Comparison of ENCODE assay signal across 9 cellular contexts in the genomic region with DNA sequence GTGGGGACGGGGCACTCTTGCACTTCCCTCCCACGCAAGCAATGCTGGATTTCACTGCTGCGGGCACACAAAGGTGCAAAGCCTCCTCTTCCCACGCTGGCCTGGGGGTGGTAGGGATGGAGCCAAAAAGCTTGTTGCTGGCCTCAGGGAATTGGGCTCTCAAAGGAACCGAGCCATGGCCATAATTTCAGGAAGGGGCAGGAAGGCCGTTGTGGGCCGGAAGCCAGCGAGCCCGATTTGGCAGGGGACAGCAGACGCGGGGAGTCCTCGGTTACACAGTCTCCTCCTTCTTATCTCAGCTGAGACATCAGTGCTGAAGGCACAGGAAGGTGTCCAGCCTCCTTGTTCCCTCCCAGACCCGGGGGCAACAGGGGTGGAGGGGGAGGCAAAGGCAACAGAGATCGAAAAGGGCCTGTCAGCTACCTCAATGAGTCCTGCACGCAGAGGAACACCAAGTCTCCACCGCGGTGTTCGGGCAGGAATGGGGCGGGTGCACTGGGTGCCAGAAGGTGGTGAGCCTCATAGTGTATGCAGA. TPM values are rescaled to one million over a fixed set of nuclear protein-coding genes. Genes with fewer than 3 reads are reported as not detected.
DNase-seq lines count a peak whose midpoint lies in the region; ATAC-seq and TF ChIP-seq lines count a peak whose summit lies in the region.
"Had no signal": no experiment of that assay in that cellular context is flagged by ENCODE, and none has a peak within 500 bp of the region (broad histone marks: within the 10 kb centered on the region; RNA-seq: fewer than 3 reads in every experiment).

No MANE protein-coding gene starts in this region.

- 20 to 50% methylated on average over 1 to 19 of the region's 19 CpGs for WGBS in transverse colon (ENCODE audit: low coverage in 1 of 2), 2 donors

- no peak for ATAC-seq in GM21529 (IDR thresholded peaks at IDR 0.05; ENCODE audit: unreplicated experiment)

- intact Hi-C loops in colonic mucosa (cut with DNase I) = loop anchor here (2.0 kb wide), 1 partner anchor 221 kb away; no protein-coding TSS in a partner anchor
- intact Hi-C loops in transverse colon (cut with DNase I; ENCODE audit: low total_unique reads) = loop anchor here (2.0 kb wide), 1 partner anchor 221 kb away; no protein-coding TSS in a partner anchor

- no peaks in the 10 kb centered on the region for H3K4me1 ChIP-seq in colonic mucosa
- peaks cover 25% of the 10 kb centered on the region for H3K4me1 ChIP-seq in mononuclear cell (ENCODE audit: insufficient read depth, low read length)
- peaks cover 0 to 11% (median 0%) of the 10 kb centered on the region in 4 donors for H3K4me1 ChIP-seq in transverse colon

- H3K36me3 ChIP-seq in colonic mucosa = no peaks in the 10 kb centered on the region
- H3K36me3 ChIP-seq in transverse colon = no peaks in the 10 kb centered on the region

- H3K27ac ChIP-seq in colonic mucosa (no peak overlapping the region), transverse colon (peak overlapping the region; percentile 20 to 45 (median 33))

- H3K27me3 ChIP-seq in colonic mucosa = peaks cover 3% of the 10 kb centered on the region
- no peaks in the 10 kb centered on the region for H3K27me3 ChIP-seq in mononuclear cell (ENCODE audit: insufficient read depth, low read length)
- H3K27me3 ChIP-seq in transverse colon = no peaks in the 10 kb centered on the region

- TF ChIP-seq EP300 in transverse colon (IDR thresholded peaks at IDR 0.05; ENCODE audit: low read depth) = no peak

- DNase-seq in activated CD4-positive, alpha-beta T cell treated with anti-CD3 and anti-CD28 coated beads for 48 hours = peak; percentile 19
- DNase-seq in activated CD4-positive, alpha-beta T cell treated with anti-CD3 and anti-CD28 coated beads for 1 hour = no peak
- DNase-seq in colonic mucosa (no peak), transverse colon (peak; percentile 14), HCEC 1CT (no peak), occipital lobe (lab: John Stamatoyannopoulos, UW) (no peak)
- DNase-seq: NCI-H1436 treated with DMSO at 0.1 percent for 48 hours had no signal

- TF ChIP-seq CTCF in colonic mucosa (IDR thresholded peaks at IDR 0.05) (no peak), transverse colon (IDR thresholded peaks at IDR 0.05) (no peak)

- H3K4me3 ChIP-seq in colonic mucosa (peak overlapping the region; percentile 21), mononuclear cell (ENCODE audit: low read length) (peak overlapping the region; percentile 46), transverse colon (peak overlapping the region in 3 of 4 donors; percentile 6 to 29 (median 14))

- in situ Hi-C loops in transverse colon (cut with MboI; ENCODE audit: low pct_ligation_motif_present in 1 of 4, low pct_unique_long_range_greater_than_20kb in 1 of 4, low sequenced_read_pairs in 3 of 4) = loop anchor here (5.0 to 25.0 kb wide), 3 partner anchors 221 to 223 kb away; a partner anchor contains a TSS

- TF ChIP-seq POLR2A in transverse colon (IDR thresholded peaks at IDR 0.05) = no peak

- H3K9ac ChIP-seq in colonic mucosa (ENCODE audit: low read depth in 2 of 2, low read length in 2 of 2) = peak overlapping the region; percentile 40 to 43

- no peaks in the 10 kb centered on the region for H3K9me3 ChIP-seq in colonic mucosa
- H3K9me3 ChIP-seq in mononuclear cell (ENCODE audit: low read depth, low read length) = no peaks in the 10 kb centered on the region
- H3K9me3 ChIP-seq in transverse colon = no peaks in the 10 kb centered on the region

RNA-seq across cellular contexts. Expression of a gene that starts 59.5 kb away (rescaled TPM):
- total RNA-seq in colonic mucosa = 1 to 10 TPM; 3.6 to 9.1 TPM
- 20.7 TPM for total RNA-seq in mononuclear cell
- 10 to 100 TPM in 1 of 4 donors, 1 to 10 TPM in 3; 3.0 to 18.6 (median 6.0) TPM for total RNA-seq in transverse colon
- total RNA-seq in occipital lobe = 3.3 TPM

Comparison
In these comparisons a context has a peak if more than half of its experiments do, and no peak if none do; other contexts are left out.
1. DNase-seq: peak in activated CD4-positive, alpha-beta T cell treated with anti-CD3 and anti-CD28 coated beads for 48 hours (single experiment) and transverse colon (single experiment); none in activated CD4-positive, alpha-beta T cell treated with anti-CD3 and anti-CD28 coated beads for 1 hour (single experiment), colonic mucosa (single experiment), HCEC 1CT (single experiment) and occipital lobe (single experiment).
2. Peak in every context shown above with its lines, with median percentiles within 50 percentile points of each other: H3K4me3 ChIP-seq.